ENCODE assay signal across 16 cellular contexts in genomic region chr12:19783547-19784444, GRCh38.
A peak's percentile ranks its signal among the peaks of the same experiment; 100 is the strongest.
DNase-seq lines count a peak whose midpoint lies in the region; TF ChIP-seq lines count a peak whose summit lies in the region.
"Had no signal": no experiment of that assay in that cellular context is flagged by ENCODE, and none has a peak within 500 bp of the region (broad histone marks: within the 10 kb centered on the region; RNA-seq: fewer than 3 reads in every experiment).

No MANE protein-coding gene starts in this region.

- H3K4me3 Mint-ChIP-seq in glutamatergic neuron (ENCODE audit: unreplicated experiment): peak overlapping the region; percentile 28
- no peak overlapping the region for H3K4me3 Mint-ChIP-seq in T-helper 2 cell treated with Interferon-gamma antibody and Interleukin-4, amounts not matched to agents 5 μg/mL and 100 μg/mL, for 36 hours
- H3K4me3 Mint-ChIP-seq: activated naive CD8-positive, alpha-beta T cell treated with anti-CD3 and anti-CD28 coated beads for 36 hours had no signal

- H3K27me3 ChIP-seq in mammary epithelial cell (ENCODE audit: insufficient read depth, low read length): no peaks in the 10 kb centered on the region
- H3K27me3 ChIP-seq: BE2C had no signal

- no peak overlapping the region for H3K27ac ChIP-seq in mammary epithelial cell (ENCODE audit: insufficient read depth, low read depth, low read length)

- no TSS peak for BruUV-seq in mammary epithelial cell (replicated peaks; lab: Mats Ljungman, UMichigan)

- intact Hi-C loops in posterior vena cava (cut with DNase I): no loop called here
- intact Hi-C loops in mammary epithelial cell (cut with micrococcal nuclease): no loop called here

- H3K9me3 ChIP-seq in mammary epithelial cell (replicated peaks; ENCODE audit: insufficient read depth, low read length): no peaks in the 10 kb centered on the region
- H3K9me3 ChIP-seq: BE2C, HAP-1 had no signal

- peak overlapping the region; percentile 97 for H3K27ac Mint-ChIP-seq in glutamatergic neuron (ENCODE audit: unreplicated experiment)
- no peak overlapping the region for H3K27ac Mint-ChIP-seq in T-helper 2 cell treated with Interferon-gamma antibody and Interleukin-4, amounts not matched to agents 5 μg/mL and 100 μg/mL, for 36 hours
- H3K27ac Mint-ChIP-seq: activated naive CD8-positive, alpha-beta T cell treated with anti-CD3 and anti-CD28 coated beads for 36 hours had no signal

- H3K9me3 Mint-ChIP-seq in glutamatergic neuron (ENCODE audit: unreplicated experiment): peaks cover 5% of the 10 kb centered on the region
- peaks cover 21% of the 10 kb centered on the region for H3K9me3 Mint-ChIP-seq in T-helper 2 cell treated with Interferon-gamma antibody and Interleukin-4, amounts not matched to agents 5 μg/mL and 100 μg/mL, for 36 hours

- H3K4me1 Mint-ChIP-seq in glutamatergic neuron (ENCODE audit: low read depth, unreplicated experiment): peaks cover 7% of the 10 kb centered on the region
- H3K4me1 Mint-ChIP-seq in T-helper 2 cell treated with Interferon-gamma antibody and Interleukin-4, amounts not matched to agents 5 μg/mL and 100 μg/mL, for 36 hours (ENCODE audit: low read depth): peaks cover 3% of the 10 kb centered on the region
- H3K4me1 Mint-ChIP-seq: activated naive CD8-positive, alpha-beta T cell treated with anti-CD3 and anti-CD28 coated beads for 36 hours had no signal

- no peak overlapping the region for H3K4me3 ChIP-seq in mammary epithelial cell (replicated peaks in 1 of 3; ENCODE audit: insufficient read depth in 1 of 3, low read depth in 2 of 3, low read length in 3 of 3)
- H3K4me3 ChIP-seq: HAP-1 had no signal

- WGBS in mammary epithelial cell (ENCODE audit: low coverage, missing lambda C conversion rate): 88% methylated on average over 17 of the region's 29 CpGs

- peaks cover 10% of the 10 kb centered on the region for H3K27me3 Mint-ChIP-seq in glutamatergic neuron (ENCODE audit: unreplicated experiment)
- H3K27me3 Mint-ChIP-seq in T-helper 2 cell treated with Interferon-gamma antibody and Interleukin-4, amounts not matched to agents 5 μg/mL and 100 μg/mL, for 36 hours (ENCODE audit: low read depth): no peaks in the 10 kb centered on the region
- H3K27me3 Mint-ChIP-seq: activated naive CD8-positive, alpha-beta T cell treated with anti-CD3 and anti-CD28 coated beads for 36 hours had no signal

- CTCF ChIA-PET in mammary epithelial cell (lab: Charles Lee; ENCODE audit: low non-redundant PET): no interaction called here

- H3K36me3 Mint-ChIP-seq in glutamatergic neuron (ENCODE audit: unreplicated experiment): no peaks in the 10 kb centered on the region
- H3K36me3 Mint-ChIP-seq in T-helper 2 cell treated with Interferon-gamma antibody and Interleukin-4, amounts not matched to agents 5 μg/mL and 100 μg/mL, for 36 hours (ENCODE audit: low read depth): peaks cover 1% of the 10 kb centered on the region

- in situ Hi-C loops in mammary epithelial cell (cut with MboI; ENCODE audit: low sequenced_read_pairs in 2 of 2): no loop called here

- H2AFZ ChIP-seq in mammary epithelial cell (ENCODE audit: low read depth, low read length): no peak overlapping the region

- no peaks in the 10 kb centered on the region for H3K79me2 ChIP-seq in mammary epithelial cell (ENCODE audit: insufficient read depth, low read length)

- H3K4me1 ChIP-seq in mammary epithelial cell (ENCODE audit: insufficient read depth, low read length): no peaks in the 10 kb centered on the region
- H3K4me1 ChIP-seq: BE2C, HAP-1 had no signal

- no peak overlapping the region for H3K4me2 ChIP-seq in mammary epithelial cell (ENCODE audit: insufficient read depth, low read depth, low read length)

- DNase-seq in ELF-1 (ENCODE audit: low read depth, low spot score): peak; percentile 65
- peak; percentile 14 for DNase-seq in NCI-H1694 (lab: John Stamatoyannopoulos, UW)
- peak; percentile 69 for DNase-seq in glutamatergic neuron
- DNase-seq in posterior vena cava (ENCODE audit: low spot score): peak; percentile 75
- DNase-seq in T-helper 2 cell treated with Interferon-gamma antibody and Interleukin-4, amounts not matched to agents 5 μg/mL and 100 μg/mL, for 36 hours (ENCODE audit: low spot score): no peak
- DNase-seq in NOMO-1 treated with DMSO at 0.1 percent for 48 hours (lab: John Stamatoyannopoulos, UW; ENCODE audit: unreplicated experiment): no peak
- DNase-seq in stimulated activated naive CD4-positive, alpha-beta T cell (lab: John Stamatoyannopoulos, UW): no peak
- DNase-seq in mammary epithelial cell: no peak
- DNase-seq: activated naive CD8-positive, alpha-beta T cell treated with anti-CD3 and anti-CD28 coated beads for 36 hours; activated T-cell treated with anti-CD3 and anti-CD28 coated beads for 4 hours; BE2C; NCI-H2029 treated with DMSO at 0.1 percent for 48 hours; occipital lobe; OCI-M1; stimulated activated CD4-positive, alpha-beta T cell treated with anti-CD3 and anti-CD28 coated beads, Interleukin-15, amount 100 ng/mL, for 24 hours had no signal

- no peaks in the 10 kb centered on the region for H4K20me1 ChIP-seq in mammary epithelial cell (ENCODE audit: insufficient read depth, low read length)

- TF ChIP-seq CTCF in glutamatergic neuron (IDR thresholded peaks at IDR 0.05; ENCODE audit: partially characterized antibody, unreplicated experiment): no peak
- TF ChIP-seq CTCF in mammary epithelial cell (conservative IDR thresholded peaks at IDR 0.05 in 1 of 2, IDR thresholded peaks at IDR 0.05 in 1 of 2; ENCODE audit: extremely low read depth in 1 of 2, insufficient read depth in 1 of 2, low read depth in 1 of 2, low read length in 2 of 2): no peak

- H3K9ac ChIP-seq in mammary epithelial cell (ENCODE audit: insufficient read depth, low read length): no peak overlapping the region

- dilution Hi-C loops in mammary epithelial cell (cut with HindIII; ENCODE audit: low sequenced_read_pairs): no loop called here

- H3K36me3 ChIP-seq in mammary epithelial cell (ENCODE audit: insufficient read depth, low read length): no peaks in the 10 kb centered on the region
- H3K36me3 ChIP-seq: BE2C, HAP-1 had no signal

Comparison
In these comparisons a context has a peak if more than half of its experiments do, and no peak if none do; other contexts are left out.
1. DNase-seq: peak in ELF-1 (single experiment), NCI-H1694 (single experiment), glutamatergic neuron (single experiment) and posterior vena cava (single experiment); none in T-helper 2 cell treated with Interferon-gamma antibody and Interleukin-4, amounts not matched to agents 5 μg/mL and 100 μg/mL, for 36 hours (single experiment), NOMO-1 treated with DMSO at 0.1 percent for 48 hours (single experiment), stimulated activated naive CD4-positive, alpha-beta T cell (0 of 6) and mammary epithelial cell (single experiment).